In the genomic region with DNA sequence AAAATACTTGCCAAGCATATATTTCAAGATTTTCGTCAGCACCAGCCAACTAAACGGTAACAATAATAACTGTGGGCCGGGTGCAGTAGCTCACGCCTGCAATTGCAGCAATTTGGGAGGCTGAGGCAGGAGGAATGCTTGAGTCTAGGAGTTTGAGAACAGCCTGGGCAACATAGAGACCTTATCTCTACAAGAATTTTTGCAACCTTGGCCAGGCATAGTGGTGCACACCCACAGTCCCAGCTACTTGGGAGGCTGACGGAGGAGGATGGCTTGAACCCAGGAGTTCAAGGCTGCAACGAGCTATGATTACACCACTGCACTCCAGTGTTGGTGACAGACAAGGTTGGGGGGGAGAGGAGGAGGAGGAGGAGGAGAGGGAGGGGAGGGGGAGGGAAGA, we compare ENCODE assay signal across 28 cellular contexts.
"Had no signal": no experiment of that assay in that cellular context is flagged by ENCODE, and none has a peak within 500 bp of the region (broad histone marks: within the 10 kb centered on the region; RNA-seq: fewer than 3 reads in every experiment).

No MANE protein-coding gene starts in this region.

- H3K27me3 ChIP-seq: adrenal gland, body of pancreas, brain microvascular endothelial cell, breast epithelium had no signal

- H3K4me1 ChIP-seq: adrenal gland, body of pancreas, breast epithelium had no signal

- H3K36me3 ChIP-seq: adrenal gland, brain microvascular endothelial cell, breast epithelium had no signal

- H3K27ac ChIP-seq: adrenal gland, body of pancreas, brain microvascular endothelial cell, breast epithelium, VCaP had no signal

- DNase-seq: activated B cell treated with CpG ODN at 0.5 μM for 24 hours; activated CD4-positive, alpha-beta memory T cell treated with anti-CD3 and anti-CD28 coated beads for 36 hours; activated CD4-positive, alpha-beta T cell treated with anti-CD3 and anti-CD28 coated beads for 4 hours; activated CD4-positive, alpha-beta T cell treated with anti-CD3 and anti-CD28 coated beads, Interleukin-2, amount 10 ng/mL, durations not matched to agents 24 days and 14 days; activated CD4-positive, alpha-beta T cell treated with anti-CD3 and anti-CD28 coated beads, Interleukin-2, amount 50 U/mL, for 1 hour; activated CD4-positive, alpha-beta T cell treated with anti-CD3 and anti-CD28 coated beads, Interleukin-2, amount 50 U/mL, for 4 hours; activated CD4-positive, CD25-positive, alpha-beta regulatory T cell treated with anti-CD3 and anti-CD28 coated beads, Interleukin-2, amount 50 U/mL, for 72 hours; activated CD8-positive, alpha-beta memory T cell treated with anti-CD3 and anti-CD28 coated beads, Interleukin-2, amount 50 U/mL, for 48 hours; activated CD8-positive, alpha-beta T cell treated with anti-CD3 and anti-CD28 coated beads for 36 hours; activated effector memory CD4-positive, alpha-beta T cell treated with Interleukin-2 at 50 U/mL for 16 hours; activated gamma-delta T cell; activated naive CD4-positive, alpha-beta T cell treated with anti-CD3 and anti-CD28 coated beads, Interleukin-2, amount 10 ng/mL, durations not matched to agents 7 days and 5 days; activated naive CD4-positive, alpha-beta T cell treated with Interleukin-2 at 50 U/mL for 16 hours; activated T-cell treated with anti-CD3 and anti-CD28 coated beads, Interleukin-2, amount 50 U/mL, for 24 hours; activated T-cell treated with anti-CD3 and anti-CD28 coated beads, Interleukin-2, amount 50 U/mL, for 48 hours; adrenal gland; amniotic stem cell; aorta; body of pancreas; brain microvascular endothelial cell; caudate nucleus; cerebellar nuclear complex; SW 1271; T-helper 1 cell; T-helper 2 cell; T-helper 9 cell had no signal

- H3K4me3 ChIP-seq: adrenal gland, body of pancreas, breast epithelium had no signal

- H3K9me3 ChIP-seq: adrenal gland had no signal

- ATAC-seq: activated CD8-positive, alpha-beta T cell treated with anti-CD3 and anti-CD28 coated beads for 36 hours; body of pancreas had no signal
